1 cellular context compared by ENCODE assay signal in genomic region chr5:69493235-69493925, GRCh38.
TF ChIP-seq lines count a peak whose summit lies in the region.

No MANE protein-coding gene starts in this region.

TF ChIP-seq in HEK293, 187 proteins besides CTCF, POLR2A, EP300 and RAD21 (continued from another document and continues in another):
- TF ChIP-seq WT1 (tag by site-specific recombination; IDR thresholded peaks at IDR 0.05) (peak; percentile 4; the same call in 1 of the 2 replicates), ZBTB20 (tag by site-specific recombination; IDR thresholded peaks at IDR 0.05) (peak; percentile 57; the same call in 1 of the 2 replicates), ZNF639 (tag by site-specific recombination; IDR thresholded peaks at IDR 0.05) (no peak), PBX3 (CRISPR knock-in tag; IDR thresholded peaks at IDR 0.05) (0 out of 2 replicates have a peak, but pooled peaks have one; percentile 39), ZNF776 (tag by site-specific recombination; IDR thresholded peaks at IDR 0.05; ENCODE audit: borderline replicate concordance) (no peak), EGR2 (tag by site-specific recombination; IDR thresholded peaks at IDR 0.05; ENCODE audit: low read depth) (0 out of 2 replicates have a peak, but pooled peaks have one; percentile 23), ZNF621 (tag by site-specific recombination; IDR thresholded peaks at IDR 0.05) (no peak), ZNF610 (tag by site-specific recombination; IDR thresholded peaks at IDR 0.05; ENCODE audit: borderline replicate concordance) (0 out of 2 replicates have a peak, but pooled peaks have one; percentile 46), ZSCAN23 (tag by site-specific recombination; IDR thresholded peaks at IDR 0.05) (no peak; the same call in 1 of the 2 replicates), ELK4 (IDR thresholded peaks at IDR 0.05; ENCODE audit: borderline replicate concordance, low read depth, low read length) (no peak), RBAK (tag by site-specific recombination; IDR thresholded peaks at IDR 0.05) (no peak), ZBTB10 (tag by site-specific recombination; IDR thresholded peaks at IDR 0.05) (peak; percentile 49; the same call in 1 of the 2 replicates), ZNF510 (tag by site-specific recombination; IDR thresholded peaks at IDR 0.05; ENCODE audit: insufficient replicate concordance) (no peak), ZNF394 (tag by site-specific recombination; IDR thresholded peaks at IDR 0.05; ENCODE audit: borderline replicate concordance) (no peak), TSHZ1 (tag by site-specific recombination; IDR thresholded peaks at IDR 0.05; ENCODE audit: borderline replicate concordance) (no peak), REST (tag by site-specific recombination; IDR thresholded peaks at IDR 0.05) (no peak), PRDM4 (tag by site-specific recombination; IDR thresholded peaks at IDR 0.05) (no peak), REPIN1 (tag by site-specific recombination; IDR thresholded peaks at IDR 0.05; ENCODE audit: low read depth) (no peak), TRIM28 (IDR thresholded peaks at IDR 0.05; ENCODE audit: borderline replicate concordance, low read length) (no peak), ZNF529 (tag by site-specific recombination; IDR thresholded peaks at IDR 0.05; ENCODE audit: insufficient replicate concordance) (no peak), BCL11B (tag by site-specific recombination; IDR thresholded peaks at IDR 0.05; ENCODE audit: low read depth) (0 out of 2 replicates have a peak, but pooled peaks have one; percentile 3), ZNF18 (tag by site-specific recombination; IDR thresholded peaks at IDR 0.05) (peak; percentile 78), SP3 (tag by site-specific recombination; IDR thresholded peaks at IDR 0.05) (peak; percentile 39; the same call in 1 of the 2 replicates), ZFP41 (tag by site-specific recombination; IDR thresholded peaks at IDR 0.05; ENCODE audit: borderline replicate concordance) (no peak), KLF1 (tag by site-specific recombination; IDR thresholded peaks at IDR 0.05) (no peak), ZBTB11 (tag by site-specific recombination; conservative IDR thresholded peaks at IDR 0.05; ENCODE audit: low read depth) (no peak), SP2 (tag by site-specific recombination; IDR thresholded peaks at IDR 0.05) (peak; percentile 80), ZNF626 (tag by site-specific recombination; IDR thresholded peaks at IDR 0.05) (no peak), HOXA7 (CRISPR knock-in tag; IDR thresholded peaks at IDR 0.05; ENCODE audit: borderline replicate concordance) (no peak), KLF7 (tag by site-specific recombination; IDR thresholded peaks at IDR 0.05; ENCODE audit: borderline replicate concordance) (no peak), SCRT2 (tag by site-specific recombination; IDR thresholded peaks at IDR 0.05) (no peak)
